Comparison of ENCODE assay signal across 17 cellular contexts in genomic region chr1:36301220-36301619, GRCh38. TPM values are rescaled to one million over a fixed set of nuclear protein-coding genes. Genes with fewer than 3 reads are reported as not detected.
DNase-seq lines count a peak whose midpoint lies in the region; ATAC-seq, FAIRE-seq and TF ChIP-seq lines count a peak whose summit lies in the region.
"Had no signal": no experiment of that assay in that cellular context is flagged by ENCODE, and none has a peak within 500 bp of the region (broad histone marks: within the 10 kb centered on the region; RNA-seq: fewer than 3 reads in every experiment).

No MANE protein-coding gene starts in this region.

- H3K4ac ChIP-seq in mesenchymal stem cell (ENCODE audit: low read depth in 1 of 2, low read length in 2 of 2): no peak overlapping the region

- H3K9me3 ChIP-seq in astrocyte (ENCODE audit: insufficient read depth, low read depth, low read length): no peaks in the 10 kb centered on the region
- no peaks in the 10 kb centered on the region for H3K9me3 ChIP-seq in mesenchymal stem cell (ENCODE audit: control insufficient read depth, low read length)
- H3K9me3 ChIP-seq in suprapubic skin: no peaks in the 10 kb centered on the region
- H3K9me3 ChIP-seq: HAP-1, left lung, ovary, tibial artery had no signal

- H3K23ac ChIP-seq in mesenchymal stem cell (ENCODE audit: low read length in 2 of 2): no peak overlapping the region

- no peak overlapping the region for H2BK12ac ChIP-seq in mesenchymal stem cell (ENCODE audit: low read length in 2 of 2)

- peak overlapping the region; percentile 93 for H3K27ac Mint-ChIP-seq in activated T-cell treated with anti-CD3 and anti-CD28 coated beads, Interleukin-2, amount 50 U/mL, for 72 hours
- H3K27ac Mint-ChIP-seq in astrocyte (ENCODE audit: unreplicated experiment): peak overlapping the region; percentile 47

- no peak for TF ChIP-seq CTCF in astrocyte (IDR thresholded peaks at IDR 0.05; ENCODE audit: insufficient read depth, low read depth, low read length)
- no peak for TF ChIP-seq CTCF in suprapubic skin (IDR thresholded peaks at IDR 0.05)

- peaks cover 13 to 19% of the 10 kb centered on the region in 2 donors for H3K36me3 Mint-ChIP-seq in activated T-cell treated with anti-CD3 and anti-CD28 coated beads, Interleukin-2, amount 50 U/mL, for 72 hours (ENCODE audit: insufficient read depth in 2 of 2)
- H3K36me3 Mint-ChIP-seq in astrocyte (ENCODE audit: low read depth, unreplicated experiment): peaks cover 26% of the 10 kb centered on the region

- H3K27me3 ChIP-seq in astrocyte (ENCODE audit: insufficient read depth, low read length): no peaks in the 10 kb centered on the region
- no peaks in the 10 kb centered on the region for H3K27me3 ChIP-seq in mesenchymal stem cell (ENCODE audit: control insufficient read depth in 1 of 2, insufficient read depth in 1 of 2, low read length in 2 of 2)
- no peaks in the 10 kb centered on the region for H3K27me3 ChIP-seq in suprapubic skin
- H3K27me3 ChIP-seq: left lung, ovary, tibial artery had no signal

- TF ChIP-seq EP300 in suprapubic skin (IDR thresholded peaks at IDR 0.05): no peak

- H2AFZ ChIP-seq in astrocyte (ENCODE audit: low read depth, low read length) (no peak overlapping the region), mesenchymal stem cell (ENCODE audit: low read depth, low read length) (no peak overlapping the region)

- H3K4me3 ChIP-seq in astrocyte (ENCODE audit: insufficient read depth, low read depth, low read length) (no peak overlapping the region), mesenchymal stem cell (ENCODE audit: insufficient read depth in 1 of 2, low read depth in 1 of 2, low read length in 2 of 2) (no peak overlapping the region), suprapubic skin (no peak overlapping the region)
- H3K4me3 ChIP-seq: HAP-1, left lung, ovary, tibial artery had no signal

- H3K79me2 ChIP-seq in astrocyte (ENCODE audit: insufficient read depth, low read length): peaks cover 11% of the 10 kb centered on the region

- peaks cover 73% of the 10 kb centered on the region for H4K20me1 ChIP-seq in astrocyte (ENCODE audit: insufficient read depth, low read length)

- 100% methylated on average over 1 of the region's 1 CpG for WGBS in mesenchymal stem cell
- WGBS in suprapubic skin: 55% methylated on average over 1 of the region's 1 CpG

- no peak overlapping the region for H2BK15ac ChIP-seq in mesenchymal stem cell (ENCODE audit: low read depth, poor library complexity, severe bottlenecking)

- no peak overlapping the region for H3K14ac ChIP-seq in mesenchymal stem cell (ENCODE audit: low read length in 2 of 2)

- no peak for DNase-seq in activated T-cell treated with anti-CD3 and anti-CD28 coated beads, Interleukin-2, amount 50 U/mL, for 72 hours
- DNase-seq in activated T-cell treated with anti-CD3 and anti-CD28 coated beads for 4 hours (no peak), astrocyte (ENCODE audit: low read depth) (no peak), mesenchymal stem cell (no peak), suprapubic skin (ENCODE audit: low spot score in 2 of 2) (no peak), left lobe of liver (ENCODE audit: low spot score) (no peak), NCI-H1105 (lab: John Stamatoyannopoulos, UW) (no peak), H4 (ENCODE audit: low spot score) (no peak)
- DNase-seq: activated T-cell treated with anti-CD3 and anti-CD28 coated beads, Interleukin-2, amount 50 U/mL, for 1 hour; Kasumi-1; left lung; NCI-H2081 treated with DMSO at 0.1 percent for 48 hours; NK-92 treated with Interleukin-12 subunit alpha and Interleukin-12 subunit beta, amount 100 ng/mL, for 24 hours; tibial artery had no signal

- H3K4me3 Mint-ChIP-seq in activated T-cell treated with anti-CD3 and anti-CD28 coated beads, Interleukin-2, amount 50 U/mL, for 72 hours: no peak overlapping the region
- peak overlapping the region; percentile 18 for H3K4me3 Mint-ChIP-seq in astrocyte (ENCODE audit: unreplicated experiment)

- H3K79me1 ChIP-seq in mesenchymal stem cell (replicated peaks; ENCODE audit: low read length, poor library complexity, severe bottlenecking): peaks cover 28% of the 10 kb centered on the region

- peaks cover 46% of the 10 kb centered on the region for H3K36me3 ChIP-seq in astrocyte (ENCODE audit: insufficient read depth, low read length)
- peaks cover 61 to 87% of the 10 kb centered on the region in 2 experiments for H3K36me3 ChIP-seq in mesenchymal stem cell (ENCODE audit: control insufficient read depth in 1 of 2, insufficient read depth in 2 of 2, low read depth in 1 of 2, low read length in 2 of 2)
- peaks cover 66% of the 10 kb centered on the region for H3K36me3 ChIP-seq in suprapubic skin
- H3K36me3 ChIP-seq: ovary had no signal

- H3K4me2 ChIP-seq in astrocyte (ENCODE audit: low read length) (no peak overlapping the region), mesenchymal stem cell (ENCODE audit: low read length, poor library complexity, severe bottlenecking) (no peak overlapping the region)

- H3K9ac ChIP-seq in astrocyte (ENCODE audit: low read length): no peak overlapping the region
- H3K9ac ChIP-seq in mesenchymal stem cell (ENCODE audit: low read length): peak overlapping the region; percentile 2

- H3K4me1 Mint-ChIP-seq in activated T-cell treated with anti-CD3 and anti-CD28 coated beads, Interleukin-2, amount 50 U/mL, for 72 hours (ENCODE audit: low read depth): peaks cover 68% of the 10 kb centered on the region
- H3K4me1 Mint-ChIP-seq in astrocyte (ENCODE audit: low read depth, unreplicated experiment): peaks cover 28% of the 10 kb centered on the region

- no peak for FAIRE-seq in astrocyte (lab: Jason Lieb, UNC)

- no peak for ATAC-seq in activated T-cell treated with anti-CD3 and anti-CD28 coated beads, Interleukin-2, amount 50 U/mL, for 72 hours (replicated peaks in 1 of 2)
- no peak for ATAC-seq in left lobe of liver

- peaks cover 20% of the 10 kb centered on the region for H3K4me1 ChIP-seq in astrocyte (ENCODE audit: insufficient read depth, low read length)
- H3K4me1 ChIP-seq in mesenchymal stem cell (ENCODE audit: control insufficient read depth, insufficient read depth, low read depth, low read length): peaks cover 8% of the 10 kb centered on the region
- H3K4me1 ChIP-seq in suprapubic skin: peaks cover 44% of the 10 kb centered on the region

- H3K9me3 Mint-ChIP-seq in activated T-cell treated with anti-CD3 and anti-CD28 coated beads, Interleukin-2, amount 50 U/mL, for 72 hours: no peaks in the 10 kb centered on the region
- no peaks in the 10 kb centered on the region for H3K9me3 Mint-ChIP-seq in astrocyte (ENCODE audit: unreplicated experiment)

- H2AK5ac ChIP-seq in mesenchymal stem cell (ENCODE audit: low read length, severe bottlenecking): no peak overlapping the region

- H4K8ac ChIP-seq in mesenchymal stem cell (ENCODE audit: low read length): no peak overlapping the region

- no peaks in the 10 kb centered on the region for H3K27me3 Mint-ChIP-seq in activated T-cell treated with anti-CD3 and anti-CD28 coated beads, Interleukin-2, amount 50 U/mL, for 72 hours (ENCODE audit: low read depth)
- H3K27me3 Mint-ChIP-seq in astrocyte (ENCODE audit: low read depth, unreplicated experiment): no peaks in the 10 kb centered on the region

- H2BK5ac ChIP-seq in mesenchymal stem cell (ENCODE audit: low read depth, low read length, poor library complexity, severe bottlenecking): no peak overlapping the region

- no peak for TF ChIP-seq POLR2A in suprapubic skin (IDR thresholded peaks at IDR 0.05)

- H4K91ac ChIP-seq in mesenchymal stem cell (ENCODE audit: low read length): no peak overlapping the region

- no peak overlapping the region for H2BK120ac ChIP-seq in mesenchymal stem cell (ENCODE audit: low read depth, low read length)

- peak overlapping the region; percentile 34 for H3K27ac ChIP-seq in astrocyte (ENCODE audit: low read depth, low read length)
- H3K27ac ChIP-seq in mesenchymal stem cell (ENCODE audit: low read length, poor library complexity, severe bottlenecking): no peak overlapping the region
- H3K27ac ChIP-seq in suprapubic skin: peak overlapping the region; percentile 84
- H3K27ac ChIP-seq: HL-60, ovary had no signal

- H3K18ac ChIP-seq in mesenchymal stem cell (ENCODE audit: low read depth in 1 of 2, low read length in 2 of 2): no peak overlapping the region

RNA-seq across cellular contexts. Expression of gene SH3D21, which starts 4.9 kb away (rescaled TPM):
- 10 to 100 TPM in 1 of 2 donors, 1 to 10 TPM in 1; 8.1 to 16.3 TPM for total RNA-seq in activated T-cell treated with anti-CD3 and anti-CD28 coated beads, Interleukin-2, amount 50 U/mL, for 72 hours
- total RNA-seq in astrocyte: 13.6 and 16.3 TPM in 2 replicates
- 1.9 TPM for polyA plus RNA-seq in mesenchymal stem cell (2013, experiment 1 of 2)
- 1.8 TPM for polyA plus RNA-seq in mesenchymal stem cell (2013, experiment 2 of 2)
- total RNA-seq in suprapubic skin: 10 to 100 TPM in 3 of 4 donors, 1 to 10 TPM in 1; 6.0 to 26.6 (median 16.0) TPM
- total RNA-seq in left lobe of liver: 1.5 TPM
- total RNA-seq in H4 (2014; rRNA removed; shearing (Covaris generic)): 0.06 TPM in 1 of 2 replicates, not detected in the other

RNA-seq across cellular contexts. Expression of gene EVA1B, which starts 22.2 kb away (rescaled TPM):
- total RNA-seq in activated T-cell treated with anti-CD3 and anti-CD28 coated beads, Interleukin-2, amount 50 U/mL, for 72 hours: 1 to 10 TPM; 8.0 to 9.4 TPM
- total RNA-seq in astrocyte (57.3 and 63.0 TPM in 2 replicates), suprapubic skin (10 to 100 TPM; 13.3 to 28.0 (median 19.2) TPM), left lobe of liver (4.8 TPM)
- 129 TPM for polyA plus RNA-seq in mesenchymal stem cell (2013, experiment 1 of 2)
- polyA plus RNA-seq in mesenchymal stem cell (2013, experiment 2 of 2): 133 TPM
- 2.5 and 4.2 TPM in 2 replicates for total RNA-seq in H4 (2014; rRNA removed; shearing (Covaris generic))
